Comparison of ENCODE assay signal across 26 cellular contexts in genomic region chr9:134538856-134539562, GRCh38.
DNase-seq lines count a peak whose midpoint lies in the region; ATAC-seq and TF ChIP-seq lines count a peak whose summit lies in the region.
"Had no signal": no experiment of that assay in that cellular context is flagged by ENCODE, and none has a peak within 500 bp of the region (broad histone marks: within the 10 kb centered on the region; RNA-seq: fewer than 3 reads in every experiment).

No MANE protein-coding gene starts in this region.

- H3K27me3 ChIP-seq in heart left ventricle: peaks cover 0 to 6% (median 0%) of the 10 kb centered on the region in 9 donors
- H3K27me3 ChIP-seq: ovary, upper lobe of left lung had no signal

- peaks cover 5% of the 10 kb centered on the region for H3K9me3 Mint-ChIP-seq in nephron
- H3K9me3 Mint-ChIP-seq: activated naive CD4-positive, alpha-beta T cell treated with anti-CD3 and anti-CD28 coated beads for 36 hours; natural killer cell; stimulated activated naive CD8-positive, alpha-beta T cell treated with anti-CD3 and anti-CD28 coated beads, Interleukin-15, amount 100 ng/mL, for 72 hours had no signal

- intact Hi-C loops in Right ventricle myocardium inferior (cut with DNase I) (no loop called here), cardiac septum (cut with DNase I) (no loop called here), heart left ventricle (cut with DNase I) (loop anchor here in 2 of 10 donors (10.0 kb wide), 2 partner anchors 64 to 84 kb away; no protein-coding TSS in a partner anchor)

- H3K27ac Mint-ChIP-seq in nephron: peak overlapping the region; percentile 75 to 82 (median 81)
- H3K27ac Mint-ChIP-seq: activated naive CD4-positive, alpha-beta T cell treated with anti-CD3 and anti-CD28 coated beads for 36 hours; natural killer cell; stimulated activated naive CD8-positive, alpha-beta T cell treated with anti-CD3 and anti-CD28 coated beads, Interleukin-15, amount 100 ng/mL, for 72 hours; T-helper 17 cell had no signal

- peak overlapping the region in 1 of 3 experiments; percentile 36 for H3K4me3 Mint-ChIP-seq in nephron
- H3K4me3 Mint-ChIP-seq: activated naive CD4-positive, alpha-beta T cell treated with anti-CD3 and anti-CD28 coated beads for 36 hours; natural killer cell; stimulated activated naive CD8-positive, alpha-beta T cell treated with anti-CD3 and anti-CD28 coated beads, Interleukin-15, amount 100 ng/mL, for 72 hours; T-helper 17 cell had no signal

- peaks cover 0 to 22% (median 0%) of the 10 kb centered on the region in 12 donors for H3K4me1 ChIP-seq in heart left ventricle
- H3K4me1 ChIP-seq in urinary bladder (ENCODE audit: insufficient read depth): no peaks in the 10 kb centered on the region
- H3K4me1 ChIP-seq: breast epithelium, upper lobe of left lung had no signal

- peaks cover 8% of the 10 kb centered on the region for H3K27me3 Mint-ChIP-seq in nephron (ENCODE audit: low read depth)
- H3K27me3 Mint-ChIP-seq: stimulated activated naive CD8-positive, alpha-beta T cell treated with anti-CD3 and anti-CD28 coated beads, Interleukin-15, amount 100 ng/mL, for 72 hours had no signal

- no peak overlapping the region for H3K4me3 ChIP-seq in heart left ventricle
- no peak overlapping the region for H3K4me3 ChIP-seq in urinary bladder (ENCODE audit: low read depth, low read length)
- H3K4me3 ChIP-seq: breast epithelium, ovary, SK-N-MC, upper lobe of left lung had no signal

- H3K4me1 Mint-ChIP-seq in nephron: peaks cover 52% of the 10 kb centered on the region
- H3K4me1 Mint-ChIP-seq: natural killer cell; stimulated activated naive CD8-positive, alpha-beta T cell treated with anti-CD3 and anti-CD28 coated beads, Interleukin-15, amount 100 ng/mL, for 72 hours had no signal

- DNase-seq in Right ventricle myocardium inferior (ENCODE audit: missing footprints) (peak; percentile 71), cardiac septum (ENCODE audit: low spot score) (no peak), heart left ventricle (peak in 2 of 5 donors; percentile 35 to 52), NCI-H524 treated with DMSO at 0.1 percent for 48 hours (lab: John Stamatoyannopoulos, UW) (no peak), hypothalamus (lab: John Stamatoyannopoulos, UW) (no peak)
- no peak for DNase-seq in activated CD4-positive, alpha-beta T cell treated with anti-CD3 and anti-CD28 coated beads for 48 hours
- DNase-seq: activated CD4-positive, alpha-beta T cell treated with anti-CD3 and anti-CD28 coated beads, Interleukin-2, amount 50 U/mL, for 1 hour; activated naive CD4-positive, alpha-beta T cell treated with anti-CD3 and anti-CD28 coated beads for 36 hours; amniotic stem cell; cortex of kidney; left colon; natural killer cell; NCI-H1105 treated with DMSO at 0.1 percent for 48 hours; NCI-H2029; RPMI8226; stimulated activated CD4-positive, alpha-beta T cell treated with anti-CD3 and anti-CD28 coated beads, Interleukin-15, amount 100 ng/mL, for 24 hours; stimulated activated naive CD8-positive, alpha-beta T cell treated with anti-CD3 and anti-CD28 coated beads, Interleukin-15, amount 100 ng/mL, for 72 hours; T-helper 17 cell; upper lobe of left lung had no signal

- 76 to 85% (median 81%) methylated on average over 20 to 21 of the region's 21 CpGs for WGBS in heart left ventricle, 4 donors
- 63% methylated on average over 21 of the region's 21 CpGs for WGBS in urinary bladder

- H3K36me3 Mint-ChIP-seq in nephron (ENCODE audit: low read depth): no peaks in the 10 kb centered on the region
- H3K36me3 Mint-ChIP-seq: natural killer cell had no signal

- H3K27ac ChIP-seq in heart left ventricle (peak overlapping the region in 9 of 12 donors; percentile 6 to 69 (median 58)), urinary bladder (ENCODE audit: low read depth) (peak overlapping the region; percentile 3)
- H3K27ac ChIP-seq: 22Rv1, ovary, SK-N-MC, upper lobe of left lung, VCaP had no signal

- TF ChIP-seq CTCF in heart left ventricle (IDR thresholded peaks at IDR 0.05) (no peak), nephron (IDR thresholded peaks at IDR 0.05; ENCODE audit: unreplicated experiment in 3 of 3) (no peak)

- no peak for TF ChIP-seq POLR2A in heart left ventricle (IDR thresholded peaks at IDR 0.05)

- no peaks in the 10 kb centered on the region for H3K9me3 ChIP-seq in heart left ventricle
- H3K9me3 ChIP-seq: breast epithelium, ovary, upper lobe of left lung had no signal

- H3K36me3 ChIP-seq in heart left ventricle (no peaks in the 10 kb centered on the region), urinary bladder (ENCODE audit: insufficient read depth) (no peaks in the 10 kb centered on the region)
- H3K36me3 ChIP-seq: breast epithelium, ovary, upper lobe of left lung had no signal

- ATAC-seq in Right ventricle myocardium inferior (peak; percentile 36), heart left ventricle (no peak)
- ATAC-seq: left colon; natural killer cell; stimulated activated naive CD8-positive, alpha-beta T cell treated with anti-CD3 and anti-CD28 coated beads, Interleukin-15, amount 100 ng/mL, for 72 hours; T-helper 17 cell had no signal
